ENCODE assay signal across 19 cellular contexts in the genomic region with DNA sequence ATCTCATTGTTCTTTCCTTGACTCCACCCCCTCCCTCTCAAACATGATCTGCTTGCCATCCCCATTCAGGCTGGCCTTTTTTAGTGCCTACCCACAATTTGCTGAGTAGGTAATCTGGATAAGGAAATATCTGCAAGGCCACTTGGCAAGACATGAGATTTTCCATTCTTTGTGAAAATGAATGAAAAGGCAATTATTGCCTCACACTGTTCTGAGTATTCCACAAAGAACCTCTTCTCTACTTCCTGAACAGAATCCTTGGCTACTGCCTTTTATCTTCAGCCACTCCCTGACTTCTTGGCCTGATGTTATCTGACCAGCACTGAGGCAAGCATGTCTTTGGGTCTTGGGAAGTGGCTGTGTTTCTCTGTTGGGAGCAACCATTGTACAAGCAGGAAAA.
DNase-seq lines count a peak whose midpoint lies in the region; ATAC-seq, FAIRE-seq and TF ChIP-seq lines count a peak whose summit lies in the region.
"Had no signal": no experiment of that assay in that cellular context is flagged by ENCODE, and none has a peak within 500 bp of the region (broad histone marks: within the 10 kb centered on the region; RNA-seq: fewer than 3 reads in every experiment).

No MANE protein-coding gene starts in this region.

- ATAC-seq in omental fat pad (ENCODE audit: low FRiP score) (peak; percentile 33), GM18873 (IDR thresholded peaks at IDR 0.05; ENCODE audit: low FRiP score, unreplicated experiment) (no peak), GM19035 (IDR thresholded peaks at IDR 0.05; ENCODE audit: unreplicated experiment) (no peak)
- ATAC-seq: stimulated activated naive CD8-positive, alpha-beta T cell treated with anti-CD3 and anti-CD28 coated beads, Interleukin-15, Interleukin-2, amounts not matched to agents 100 U/mL and 50 U/mL, for 24 hours had no signal

- in situ Hi-C loops in GM23248 (cut with MboI): no loop called here

- no peaks in the 10 kb centered on the region for H3K27me3 ChIP-seq in GM23248 (replicated peaks; ENCODE audit: insufficient read depth)
- H3K27me3 ChIP-seq: BLaER1 had no signal

- no peak overlapping the region for H3K9ac ChIP-seq in GM23248
- H3K9ac ChIP-seq: BLaER1 had no signal

- H3K4me1 ChIP-seq in GM23248 (ENCODE audit: insufficient read depth): peaks cover 21% of the 10 kb centered on the region
- H3K4me1 ChIP-seq: BLaER1 had no signal

- peaks cover 19% of the 10 kb centered on the region for H3F3A ChIP-seq in GM23248 (ENCODE audit: insufficient read depth)

- H3K4me2 ChIP-seq in GM23248 (ENCODE audit: unreplicated experiment): no peak overlapping the region
- H3K4me2 ChIP-seq: BLaER1 had no signal

- H3K4me3 ChIP-seq in GM23248 (no peak overlapping the region), fibroblast of villous mesenchyme (ENCODE audit: low read depth, low read length) (no peak overlapping the region)
- H3K4me3 ChIP-seq: BLaER1 had no signal

- DNase-seq in GM23248 (peak; percentile 56), RPMI7951 (ENCODE audit: low read depth) (peak; percentile 57), fibroblast of villous mesenchyme (ENCODE audit: low read depth) (peak; percentile 37), omental fat pad (ENCODE audit: low spot score) (no peak), urothelium cell line (ENCODE audit: low spot score) (no peak)
- DNase-seq in activated T-cell treated with anti-CD3 and anti-CD28 coated beads, Interleukin-2, amount 50 U/mL, for 48 hours: no peak
- DNase-seq: activated CD4-positive, alpha-beta memory T cell treated with anti-CD3 and anti-CD28 coated beads, Interleukin-2, amount 10 ng/mL, durations not matched to agents 7 days and 5 days; activated gamma-delta T cell; EL; GOT3; NCI-H510A; retina; stimulated activated naive CD8-positive, alpha-beta T cell treated with anti-CD3 and anti-CD28 coated beads, Interleukin-15, Interleukin-2, amounts not matched to agents 100 U/mL and 50 U/mL, for 24 hours; T-helper 9 cell had no signal

- no peaks in the 10 kb centered on the region for H4K20me1 ChIP-seq in GM23248 (ENCODE audit: insufficient read depth)
- H4K20me1 ChIP-seq: BLaER1 had no signal

- no peak for FAIRE-seq in urothelium cell line (lab: Jason Lieb, UNC)
- FAIRE-seq: bronchial epithelial cell had no signal

- no peaks in the 10 kb centered on the region for H3K9me3 ChIP-seq in GM23248 (ENCODE audit: low read depth)
- H3K9me3 ChIP-seq: BLaER1 had no signal

- H3K27ac ChIP-seq in GM23248: no peak overlapping the region
- H3K27ac ChIP-seq: BLaER1, RWPE1 had no signal

- no peak overlapping the region for H2AFZ ChIP-seq in GM23248

- TF ChIP-seq CTCF in fibroblast of villous mesenchyme (IDR thresholded peaks at IDR 0.05; ENCODE audit: insufficient read depth, low read depth, low read length) (no peak), omental fat pad (IDR thresholded peaks at IDR 0.05) (no peak)

- no peaks in the 10 kb centered on the region for H3K79me2 ChIP-seq in GM23248 (ENCODE audit: insufficient read depth)

- H3K36me3 ChIP-seq in GM23248 (ENCODE audit: low read depth): no peaks in the 10 kb centered on the region
- H3K36me3 ChIP-seq: BLaER1 had no signal

- no peaks in the 10 kb centered on the region for H3K9me2 ChIP-seq in GM23248 (ENCODE audit: insufficient read depth)

Comparison
In these comparisons a context has a peak if more than half of its experiments do, and no peak if none do; other contexts are left out.
1. DNase-seq: peak in GM23248 (single experiment), RPMI7951 (single experiment) and fibroblast of villous mesenchyme (single experiment); none in omental fat pad (single experiment), urothelium cell line (single experiment) and activated T-cell treated with anti-CD3 and anti-CD28 coated beads, Interleukin-2, amount 50 U/mL, for 48 hours (0 of 2).